ENCODE assay signal across 1 cellular context in the genomic region with DNA sequence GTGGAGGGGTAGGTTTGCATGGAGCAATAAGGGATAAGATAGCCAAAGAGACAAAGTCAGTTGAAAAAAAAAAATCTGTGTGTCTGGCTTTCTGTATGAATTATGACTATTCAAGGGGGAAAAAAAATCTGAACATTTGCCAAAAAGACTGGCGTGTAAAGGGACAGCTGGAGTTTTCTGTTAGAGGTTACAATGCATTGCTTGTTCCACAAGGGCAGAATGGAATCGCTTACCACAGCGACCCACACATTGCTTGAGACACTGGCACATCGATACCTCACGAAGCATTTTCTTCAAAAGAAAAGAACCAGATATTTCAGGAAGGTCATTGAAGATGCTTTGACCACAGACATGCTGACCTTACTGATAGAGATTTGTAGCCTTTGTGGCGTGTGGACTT.
TF ChIP-seq lines count a peak whose summit lies in the region.

No MANE protein-coding gene starts in this region.

TF ChIP-seq in SK-N-SH treated with all-trans-retinoic acid at 6 μM for 48 hours, 23 proteins besides CTCF, POLR2A, EP300 and RAD21 (continued from another document):
- no peak for TF ChIP-seq OSR1 (CRISPR knock-in tag; IDR thresholded peaks at IDR 0.05)
- TF ChIP-seq, protein P1, sequence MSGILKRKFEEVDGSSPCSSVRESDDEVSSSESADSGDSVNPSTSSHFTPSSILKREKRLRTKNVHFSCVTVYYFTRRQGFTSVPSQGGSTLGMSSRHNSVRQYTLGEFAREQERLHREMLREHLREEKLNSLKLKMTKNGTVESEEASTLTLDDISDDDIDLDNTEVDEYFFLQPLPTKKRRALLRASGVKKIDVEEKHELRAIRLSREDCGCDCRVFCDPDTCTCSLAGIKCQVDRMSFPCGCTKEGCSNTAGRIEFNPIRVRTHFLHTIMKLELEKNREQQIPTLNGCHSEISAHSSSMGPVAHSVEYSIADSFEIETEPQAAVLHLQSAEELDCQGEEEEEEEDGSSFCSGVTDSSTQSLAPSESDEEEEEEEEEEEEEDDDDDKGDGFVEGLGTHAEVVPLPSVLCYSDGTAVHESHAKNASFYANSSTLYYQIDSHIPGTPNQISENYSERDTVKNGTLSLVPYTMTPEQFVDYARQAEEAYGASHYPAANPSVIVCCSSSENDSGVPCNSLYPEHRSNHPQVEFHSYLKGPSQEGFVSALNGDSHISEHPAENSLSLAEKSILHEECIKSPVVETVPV (CRISPR knock-in tag; IDR thresholded peaks at IDR 0.05), result no peak
- TF ChIP-seq ZFP3 (CRISPR knock-in tag; IDR thresholded peaks at IDR 0.05), result no peak
- TF ChIP-seq ARNTL (CRISPR knock-in tag; IDR thresholded peaks at IDR 0.05; ENCODE audit: borderline replicate concordance, low read depth), result no peak
- no peak for TF ChIP-seq ZNF565 (CRISPR knock-in tag; conservative IDR thresholded peaks at IDR 0.05; ENCODE audit: low read depth)
